ENCODE assay signal across 1 cellular context in the genomic region with DNA sequence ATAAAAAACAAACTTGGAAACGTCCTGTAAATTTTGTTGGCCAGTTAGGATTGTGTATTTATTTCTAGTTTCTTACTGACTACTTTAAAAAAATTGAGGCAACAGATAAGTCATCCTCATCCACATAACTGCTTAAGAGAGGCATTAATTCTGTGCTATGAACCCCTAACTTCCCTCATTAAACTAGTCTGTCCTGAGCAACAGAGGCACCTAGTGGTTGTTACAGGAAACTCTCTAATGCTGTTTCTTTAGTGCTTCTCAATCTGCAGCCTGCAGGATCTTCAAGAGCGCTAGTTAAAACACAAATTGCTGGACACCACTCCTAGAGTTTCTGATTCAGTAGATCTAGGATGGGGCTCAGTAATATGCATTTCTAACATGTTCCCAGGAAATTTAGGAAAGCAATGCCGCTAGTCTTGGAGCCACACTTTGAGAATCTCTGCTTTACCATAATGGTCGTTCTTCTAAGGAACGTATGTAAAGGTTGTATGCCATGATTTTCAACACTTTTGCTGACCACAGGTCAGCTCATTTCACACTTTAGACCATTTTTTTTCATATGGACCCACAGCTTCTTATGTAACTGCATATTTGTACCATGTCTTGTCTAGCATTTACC.
TF ChIP-seq lines count a peak whose summit lies in the region.

No MANE protein-coding gene starts in this region.

TF ChIP-seq in SK-N-SH, 30 proteins besides CTCF, POLR2A, EP300 and RAD21 (continued from another document):
- TF ChIP-seq, protein P1, sequence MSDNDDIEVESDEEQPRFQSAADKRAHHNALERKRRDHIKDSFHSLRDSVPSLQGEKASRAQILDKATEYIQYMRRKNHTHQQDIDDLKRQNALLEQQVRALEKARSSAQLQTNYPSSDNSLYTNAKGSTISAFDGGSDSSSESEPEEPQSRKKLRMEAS (IDR thresholded peaks at IDR 0.05; ENCODE audit: low read depth): no peak
- TF ChIP-seq FOSL2 (IDR thresholded peaks at IDR 0.05; ENCODE audit: borderline replicate concordance, low read depth) (no peak), SMC3 (IDR thresholded peaks at IDR 0.05; ENCODE audit: low read depth, low read length) (no peak)
- TF ChIP-seq, protein P2, sequence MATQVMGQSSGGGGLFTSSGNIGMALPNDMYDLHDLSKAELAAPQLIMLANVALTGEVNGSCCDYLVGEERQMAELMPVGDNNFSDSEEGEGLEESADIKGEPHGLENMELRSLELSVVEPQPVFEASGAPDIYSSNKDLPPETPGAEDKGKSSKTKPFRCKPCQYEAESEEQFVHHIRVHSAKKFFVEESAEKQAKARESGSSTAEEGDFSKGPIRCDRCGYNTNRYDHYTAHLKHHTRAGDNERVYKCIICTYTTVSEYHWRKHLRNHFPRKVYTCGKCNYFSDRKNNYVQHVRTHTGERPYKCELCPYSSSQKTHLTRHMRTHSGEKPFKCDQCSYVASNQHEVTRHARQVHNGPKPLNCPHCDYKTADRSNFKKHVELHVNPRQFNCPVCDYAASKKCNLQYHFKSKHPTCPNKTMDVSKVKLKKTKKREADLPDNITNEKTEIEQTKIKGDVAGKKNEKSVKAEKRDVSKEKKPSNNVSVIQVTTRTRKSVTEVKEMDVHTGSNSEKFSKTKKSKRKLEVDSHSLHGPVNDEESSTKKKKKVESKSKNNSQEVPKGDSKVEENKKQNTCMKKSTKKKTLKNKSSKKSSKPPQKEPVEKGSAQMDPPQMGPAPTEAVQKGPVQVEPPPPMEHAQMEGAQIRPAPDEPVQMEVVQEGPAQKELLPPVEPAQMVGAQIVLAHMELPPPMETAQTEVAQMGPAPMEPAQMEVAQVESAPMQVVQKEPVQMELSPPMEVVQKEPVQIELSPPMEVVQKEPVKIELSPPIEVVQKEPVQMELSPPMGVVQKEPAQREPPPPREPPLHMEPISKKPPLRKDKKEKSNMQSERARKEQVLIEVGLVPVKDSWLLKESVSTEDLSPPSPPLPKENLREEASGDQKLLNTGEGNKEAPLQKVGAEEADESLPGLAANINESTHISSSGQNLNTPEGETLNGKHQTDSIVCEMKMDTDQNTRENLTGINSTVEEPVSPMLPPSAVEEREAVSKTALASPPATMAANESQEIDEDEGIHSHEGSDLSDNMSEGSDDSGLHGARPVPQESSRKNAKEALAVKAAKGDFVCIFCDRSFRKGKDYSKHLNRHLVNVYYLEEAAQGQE (IDR thresholded peaks at IDR 0.05; ENCODE audit: low read depth, low read length): no peak
